Comparison of ENCODE assay signal across 1 cellular context in genomic region chr6:5684320-5684719, GRCh38.
TF ChIP-seq lines count a peak whose summit lies in the region.

No MANE protein-coding gene starts in this region.

TF ChIP-seq in IMR-90, 13 proteins besides CTCF, POLR2A, EP300 and RAD21:
- TF ChIP-seq MAFK (IDR thresholded peaks at IDR 0.05; ENCODE audit: low read depth, low read length) (0 out of 2 replicates have a peak, but pooled peaks have one; percentile 11), CHD1 (IDR thresholded peaks at IDR 0.05; ENCODE audit: low read depth, low read length) (no peak), NFE2L2 (IDR thresholded peaks at IDR 0.05; ENCODE audit: low read depth, low read length) (peak; percentile 63; the same call in 1 of the 2 replicates)
